Comparison of ENCODE assay signal across 13 cellular contexts in the genomic region with DNA sequence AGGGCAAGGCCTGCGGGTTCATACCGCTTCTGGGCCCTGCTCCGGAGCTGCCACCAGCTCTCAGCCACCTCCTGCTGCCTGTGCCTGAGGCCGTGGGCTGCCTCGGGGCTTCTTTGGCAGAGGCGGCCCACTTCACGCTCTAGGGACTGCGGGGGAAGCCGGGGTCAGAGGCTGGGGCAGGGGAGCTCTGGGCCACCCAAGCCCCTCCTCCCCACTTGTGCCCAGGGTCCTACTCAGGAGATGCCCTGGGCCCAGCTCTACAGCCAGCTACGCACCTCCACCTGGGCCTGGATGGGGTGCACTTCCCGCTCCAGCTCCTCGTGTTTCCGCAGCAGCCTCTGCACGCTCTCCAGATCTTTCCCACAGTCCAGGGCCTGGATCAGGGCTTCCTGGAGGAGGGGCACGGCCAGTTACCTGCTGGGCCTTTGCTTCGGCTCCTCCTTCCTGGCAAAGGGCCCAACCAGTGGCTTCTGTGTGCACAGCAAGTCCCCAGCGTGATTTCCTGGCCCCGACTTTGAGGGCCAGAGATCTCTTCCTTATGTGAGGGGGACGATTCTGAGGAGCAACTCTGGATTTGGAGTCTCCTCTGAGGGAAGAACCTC. TPM values are rescaled to one million over a fixed set of nuclear protein-coding genes. Genes with fewer than 3 reads are reported as not detected.
DNase-seq lines count a peak whose midpoint lies in the region; ATAC-seq and TF ChIP-seq lines count a peak whose summit lies in the region.
"Had no signal": no experiment of that assay in that cellular context is flagged by ENCODE, and none has a peak within 500 bp of the region (broad histone marks: within the 10 kb centered on the region; RNA-seq: fewer than 3 reads in every experiment).

No MANE protein-coding gene starts in this region.

- RAD21 ChIA-PET in HCT116 (lab: Charles Lee; ENCODE audit: low non-redundant PET in 1 of 2, low total read pairs in 2 of 2, uncharacterized antibody in 2 of 2, unreplicated experiment in 2 of 2), result no interaction called here

- BruUV-seq in HCT116 (replicated peaks; lab: Mats Ljungman, UMichigan), result no TSS peak

- CTCF ChIA-PET in HCT116 (lab: Charles Lee), result no interaction called here

- no peaks in the 10 kb centered on the region for H4K20me1 ChIP-seq in HCT116 (ENCODE audit: insufficient read depth)

- peak; percentile 15 for DNase-seq in HCT116 (ENCODE audit: low read depth, low spot score)
- DNase-seq in body of pancreas, result peak in 3 of 4 donors; percentile 54 to 71 (median 55)
- DNase-seq in mucosa of descending colon, result peak; percentile 81 to 85 (median 82)
- no peak for DNase-seq in stimulated activated CD8-positive, alpha-beta memory T cell treated with anti-CD3 and anti-CD28 coated beads, Interleukin-4, amount 100 ng/mL, for 48 hours
- DNase-seq in COLO829 (ENCODE audit: low spot score), result no peak
- no peak for DNase-seq in foreskin keratinocyte
- DNase-seq: activated naive CD8-positive, alpha-beta T cell treated with anti-CD3 and anti-CD28 coated beads for 36 hours; EL; spleen; T-cell had no signal

- H3K9ac ChIP-seq in HCT116 (ENCODE audit: low read length), result no peak overlapping the region
- H3K9ac ChIP-seq: parathyroid adenoma had no signal

- no peak for TF ChIP-seq RAD21 in HCT116 (IDR thresholded peaks at IDR 0.05; ENCODE audit: low read depth)

- H3K4me3 ChIP-seq in HCT116 (replicated peaks in 1 of 2; ENCODE audit: low read depth in 1 of 2, low read length in 2 of 2) (no peak overlapping the region), body of pancreas (no peak overlapping the region), mucosa of descending colon (no peak overlapping the region)
- H3K4me3 ChIP-seq: cardiac muscle cell, spleen had no signal

- no peaks in the 10 kb centered on the region for H3K79me2 ChIP-seq in HCT116 (ENCODE audit: insufficient read depth, low read length)
- H3K79me2 ChIP-seq: parathyroid adenoma had no signal

- H3K4me1 ChIP-seq in HCT116 (ENCODE audit: control insufficient read depth in 1 of 2, insufficient read depth in 2 of 2, low read length in 2 of 2) (peaks cover 2 to 8% of the 10 kb centered on the region in 2 experiments; a peak in 3 of 4 replicates), body of pancreas (no peaks in the 10 kb centered on the region), mucosa of descending colon (ENCODE audit: low read depth) (no peaks in the 10 kb centered on the region), foreskin keratinocyte (no peaks in the 10 kb centered on the region)
- H3K4me1 ChIP-seq: parathyroid adenoma had no signal

- 64% methylated on average over 17 of the region's 19 CpGs; no CpG with 5 or more reads in 1 of the 2 donors for WGBS in body of pancreas, 2 donors

- H3K27me3 ChIP-seq in HCT116 (ENCODE audit: insufficient read depth, low read length), result no peaks in the 10 kb centered on the region
- no peaks in the 10 kb centered on the region for H3K27me3 ChIP-seq in body of pancreas
- H3K27me3 ChIP-seq in foreskin keratinocyte, result peaks cover 4% of the 10 kb centered on the region
- H3K27me3 ChIP-seq: cardiac muscle cell had no signal

- H3K9me2 ChIP-seq in HCT116 (ENCODE audit: insufficient read depth), result no peaks in the 10 kb centered on the region

- H2AFZ ChIP-seq in HCT116 (ENCODE audit: low read depth, low read length, poor library complexity, severe bottlenecking), result no peak overlapping the region
- H2AFZ ChIP-seq: parathyroid adenoma had no signal

- peak overlapping the region; percentile 9; the same call in 1 of the 2 replicates for H3K4me2 ChIP-seq in HCT116 (ENCODE audit: low read length)

- intact Hi-C loops in HCT116 (cut with micrococcal nuclease) (no loop called here), body of pancreas (cut with DNase I) (no loop called here), mucosa of descending colon (cut with DNase I, micrococcal nuclease) (no loop called here)

- POLR2A ChIA-PET in HCT116 (lab: Charles Lee), result no interaction called here

- TF ChIP-seq POLR2A in HCT116 (IDR thresholded peaks at IDR 0.05; ENCODE audit: borderline replicate concordance, extremely low read depth, insufficient read depth, insufficient read length) (no peak), body of pancreas (IDR thresholded peaks at IDR 0.05) (no peak)

- TF ChIP-seq CTCF in C4-2B (conservative IDR thresholded peaks at IDR 0.05), result no peak
- no peak for TF ChIP-seq CTCF in HCT116 (IDR thresholded peaks at IDR 0.05 in 2 of 3, conservative IDR thresholded peaks at IDR 0.05 in 1 of 3; ENCODE audit: borderline replicate concordance in 1 of 3, insufficient read depth in 1 of 3, low read depth in 2 of 3, low read length in 2 of 3)
- no peak for TF ChIP-seq CTCF in body of pancreas (IDR thresholded peaks at IDR 0.05)
- TF ChIP-seq CTCF in mucosa of descending colon (IDR thresholded peaks at IDR 0.05), result no peak
- no peak for TF ChIP-seq CTCF in foreskin keratinocyte (conservative IDR thresholded peaks at IDR 0.05)

- H3K36me3 ChIP-seq in HCT116 (ENCODE audit: control insufficient read depth in 1 of 2, insufficient read depth in 2 of 2, low read length in 2 of 2), result no peaks in the 10 kb centered on the region
- H3K36me3 ChIP-seq in body of pancreas (replicated peaks in 1 of 2; ENCODE audit: insufficient read depth in 1 of 2, low read depth in 2 of 2), result no peaks in the 10 kb centered on the region
- no peaks in the 10 kb centered on the region for H3K36me3 ChIP-seq in mucosa of descending colon (ENCODE audit: low read depth)
- H3K36me3 ChIP-seq: cardiac muscle cell, spleen had no signal

- H3K9me3 ChIP-seq in HCT116 (ENCODE audit: control insufficient read depth in 1 of 2, insufficient read depth in 1 of 2, low read depth in 1 of 2, low read length in 2 of 2) (no peaks in the 10 kb centered on the region), body of pancreas (no peaks in the 10 kb centered on the region), mucosa of descending colon (no peaks in the 10 kb centered on the region)
- H3K9me3 ChIP-seq: spleen had no signal

- H3K27ac ChIP-seq in C4-2B (peak overlapping the region; percentile 78), HCT116 (ENCODE audit: low read depth, low read length) (no peak overlapping the region), body of pancreas (no peak overlapping the region), foreskin keratinocyte (no peak overlapping the region)
- H3K27ac ChIP-seq: cardiac muscle cell, parathyroid adenoma, spleen had no signal

- ATAC-seq in HCT116 (peak; percentile 68), body of pancreas (no peak), mucosa of descending colon (peak; percentile 88), foreskin keratinocyte (no peak)
- ATAC-seq: T-cell had no signal

TF ChIP-seq in HCT116, 20 proteins besides CTCF, POLR2A, EP300 and RAD21 (continues in another document):
- TF ChIP-seq ZFX (IDR thresholded peaks at IDR 0.05) (no peak), CBX3 (IDR thresholded peaks at IDR 0.05; ENCODE audit: low read depth) (no peak), EZH2 (IDR thresholded peaks at IDR 0.05) (no peak), SIN3A (IDR thresholded peaks at IDR 0.05; ENCODE audit: low read depth) (no peak), FOSL1 (IDR thresholded peaks at IDR 0.05; ENCODE audit: low read depth) (no peak), ELF1 (IDR thresholded peaks at IDR 0.05; ENCODE audit: borderline replicate concordance, low read depth) (no peak), TCF7L2 (IDR thresholded peaks at IDR 0.05; ENCODE audit: borderline replicate concordance, extremely low read depth, insufficient read depth, insufficient read length) (no peak), SP1 (IDR thresholded peaks at IDR 0.05; ENCODE audit: low read depth) (no peak), EGR1 (IDR thresholded peaks at IDR 0.05; ENCODE audit: low read depth) (no peak), SRF (IDR thresholded peaks at IDR 0.05; ENCODE audit: low read depth) (no peak), EZH2phosphoT487 (IDR thresholded peaks at IDR 0.05; ENCODE audit: borderline replicate concordance) (no peak), CEBPB (IDR thresholded peaks at IDR 0.05; ENCODE audit: low read depth) (no peak), ZNF274 (IDR thresholded peaks at IDR 0.05; ENCODE audit: low read depth, low read length) (no peak)
- TF ChIP-seq, protein P1, sequence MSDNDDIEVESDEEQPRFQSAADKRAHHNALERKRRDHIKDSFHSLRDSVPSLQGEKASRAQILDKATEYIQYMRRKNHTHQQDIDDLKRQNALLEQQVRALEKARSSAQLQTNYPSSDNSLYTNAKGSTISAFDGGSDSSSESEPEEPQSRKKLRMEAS (IDR thresholded peaks at IDR 0.05), result no peak
- TF ChIP-seq, protein P2, sequence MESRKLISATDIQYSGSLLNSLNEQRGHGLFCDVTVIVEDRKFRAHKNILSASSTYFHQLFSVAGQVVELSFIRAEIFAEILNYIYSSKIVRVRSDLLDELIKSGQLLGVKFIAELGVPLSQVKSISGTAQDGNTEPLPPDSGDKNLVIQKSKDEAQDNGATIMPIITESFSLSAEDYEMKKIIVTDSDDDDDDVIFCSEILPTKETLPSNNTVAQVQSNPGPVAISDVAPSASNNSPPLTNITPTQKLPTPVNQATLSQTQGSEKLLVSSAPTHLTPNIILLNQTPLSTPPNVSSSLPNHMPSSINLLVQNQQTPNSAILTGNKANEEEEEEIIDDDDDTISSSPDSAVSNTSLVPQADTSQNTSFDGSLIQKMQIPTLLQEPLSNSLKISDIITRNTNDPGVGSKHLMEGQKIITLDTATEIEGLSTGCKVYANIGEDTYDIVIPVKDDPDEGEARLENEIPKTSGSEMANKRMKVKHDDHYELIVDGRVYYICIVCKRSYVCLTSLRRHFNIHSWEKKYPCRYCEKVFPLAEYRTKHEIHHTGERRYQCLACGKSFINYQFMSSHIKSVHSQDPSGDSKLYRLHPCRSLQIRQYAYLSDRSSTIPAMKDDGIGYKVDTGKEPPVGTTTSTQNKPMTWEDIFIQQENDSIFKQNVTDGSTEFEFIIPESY (IDR thresholded peaks at IDR 0.05; ENCODE audit: extremely low read depth, insufficient replicate concordance, low read length), result no peak

RNA-seq across cellular contexts. Expression of gene PLA2G4B, which starts 24.0 kb away (rescaled TPM):
- total RNA-seq in HCT116 (2021; ENCODE audit: unreplicated experiment) (4.7 TPM), body of pancreas (10 to 100 TPM; 17.4 to 18.1 TPM), mucosa of descending colon (1 to 10 TPM; 5.2 to 9.7 (median 6.4) TPM), foreskin keratinocyte (3.5 and 4.5 TPM in 2 replicates)
- polyA plus RNA-seq in HCT116 (2012), result 5.6 and 6.4 TPM in 2 replicates
- polyA plus RNA-seq in foreskin keratinocyte, result 4.3 and 5.5 TPM in 2 replicates

RNA-seq across cellular contexts. Expression of gene SPTBN5, which starts 31.2 kb away (rescaled TPM):
- total RNA-seq in HCT116 (2021; ENCODE audit: unreplicated experiment) (0.96 TPM), body of pancreas (1 to 10 TPM in 1 of 2 donors, under 1 TPM in 1; 0.52 to 3.0 TPM), mucosa of descending colon (1 to 10 TPM in 1 of 3 donors, under 1 TPM in 2; 0.36 to 2.2 (median 0.87) TPM), foreskin keratinocyte (0.63 and 1.4 TPM in 2 replicates)
- 0.76 and 0.90 TPM in 2 replicates for polyA plus RNA-seq in HCT116 (2012)
- polyA plus RNA-seq in foreskin keratinocyte, result 0.35 and 1.1 TPM in 2 replicates

RNA-seq across cellular contexts. Expression of gene JMJD7, which starts 34.7 kb away (rescaled TPM):
- 13.5 TPM for total RNA-seq in HCT116 (2021; ENCODE audit: unreplicated experiment)
- 13.3 and 18.3 TPM in 2 replicates for polyA plus RNA-seq in HCT116 (2012)
- 10 to 100 TPM in 1 of 2 donors, 1 to 10 TPM in 1; 2.0 to 13.0 TPM for total RNA-seq in body of pancreas
- total RNA-seq in mucosa of descending colon, result 10 to 100 TPM in 2 of 3 donors, 1 to 10 TPM in 1; 9.8 to 15.2 (median 10.8) TPM
- total RNA-seq in foreskin keratinocyte, result 15.5 and 19.2 TPM in 2 replicates
- 20.5 and 22.9 TPM in 2 replicates for polyA plus RNA-seq in foreskin keratinocyte

Comparison
In these comparisons a context has a peak if more than half of its experiments do, and no peak if none do; other contexts are left out.
1. ATAC-seq: peak in HCT116 (single experiment) and mucosa of descending colon (single experiment); none in body of pancreas (single experiment) and foreskin keratinocyte (single experiment).
2. DNase-seq: peak in HCT116 (single experiment), body of pancreas (3 of 4) and mucosa of descending colon (3 of 3); none in stimulated activated CD8-positive, alpha-beta memory T cell treated with anti-CD3 and anti-CD28 coated beads, Interleukin-4, amount 100 ng/mL, for 48 hours (single experiment), COLO829 (single experiment) and foreskin keratinocyte (0 of 2).